ENCODE assay signal across 1 cellular context in the genomic region with DNA sequence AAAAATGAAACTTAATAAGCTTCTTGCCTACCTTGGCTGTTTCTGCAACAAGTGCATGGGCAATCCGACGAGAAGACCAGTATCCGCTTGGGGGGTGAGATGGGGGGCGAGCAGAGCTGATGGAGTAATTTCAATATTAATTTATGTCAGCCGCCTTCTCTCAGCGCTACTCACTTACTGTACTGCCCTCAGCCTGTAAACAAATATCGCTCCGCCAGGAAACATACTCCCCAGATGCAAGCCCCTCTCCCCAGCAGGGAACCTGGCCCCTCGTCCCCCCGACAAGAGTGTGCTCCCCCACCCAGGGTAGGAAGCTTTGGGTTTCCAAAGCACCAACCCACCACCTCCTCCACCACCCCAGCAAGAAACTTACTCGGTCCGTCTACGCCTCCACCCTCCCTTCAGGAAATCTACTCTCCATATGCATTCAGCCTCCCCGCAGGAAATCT.
TF ChIP-seq lines count a peak whose summit lies in the region.

No MANE protein-coding gene starts in this region.

TF ChIP-seq in IMR-90, 13 proteins besides CTCF, POLR2A, EP300 and RAD21 (continued from another document):
- TF ChIP-seq, protein P1, sequence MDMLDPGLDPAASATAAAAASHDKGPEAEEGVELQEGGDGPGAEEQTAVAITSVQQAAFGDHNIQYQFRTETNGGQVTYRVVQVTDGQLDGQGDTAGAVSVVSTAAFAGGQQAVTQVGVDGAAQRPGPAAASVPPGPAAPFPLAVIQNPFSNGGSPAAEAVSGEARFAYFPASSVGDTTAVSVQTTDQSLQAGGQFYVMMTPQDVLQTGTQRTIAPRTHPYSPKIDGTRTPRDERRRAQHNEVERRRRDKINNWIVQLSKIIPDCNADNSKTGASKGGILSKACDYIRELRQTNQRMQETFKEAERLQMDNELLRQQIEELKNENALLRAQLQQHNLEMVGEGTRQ (IDR thresholded peaks at IDR 0.05; ENCODE audit: low read depth, low read length), result no peak
- TF ChIP-seq MXI1 (IDR thresholded peaks at IDR 0.05; ENCODE audit: borderline replicate concordance, low read depth, low read length), result no peak
- no peak for TF ChIP-seq RFX5 (IDR thresholded peaks at IDR 0.05; ENCODE audit: low read depth, low read length)
- TF ChIP-seq NFE2L2 (IDR thresholded peaks at IDR 0.05; ENCODE audit: low read depth, low read length), result no peak
- TF ChIP-seq BHLHE40 (IDR thresholded peaks at IDR 0.05; ENCODE audit: low read depth, low read length), result no peak
